ENCODE assay signal across 1 cellular context in the genomic region with DNA sequence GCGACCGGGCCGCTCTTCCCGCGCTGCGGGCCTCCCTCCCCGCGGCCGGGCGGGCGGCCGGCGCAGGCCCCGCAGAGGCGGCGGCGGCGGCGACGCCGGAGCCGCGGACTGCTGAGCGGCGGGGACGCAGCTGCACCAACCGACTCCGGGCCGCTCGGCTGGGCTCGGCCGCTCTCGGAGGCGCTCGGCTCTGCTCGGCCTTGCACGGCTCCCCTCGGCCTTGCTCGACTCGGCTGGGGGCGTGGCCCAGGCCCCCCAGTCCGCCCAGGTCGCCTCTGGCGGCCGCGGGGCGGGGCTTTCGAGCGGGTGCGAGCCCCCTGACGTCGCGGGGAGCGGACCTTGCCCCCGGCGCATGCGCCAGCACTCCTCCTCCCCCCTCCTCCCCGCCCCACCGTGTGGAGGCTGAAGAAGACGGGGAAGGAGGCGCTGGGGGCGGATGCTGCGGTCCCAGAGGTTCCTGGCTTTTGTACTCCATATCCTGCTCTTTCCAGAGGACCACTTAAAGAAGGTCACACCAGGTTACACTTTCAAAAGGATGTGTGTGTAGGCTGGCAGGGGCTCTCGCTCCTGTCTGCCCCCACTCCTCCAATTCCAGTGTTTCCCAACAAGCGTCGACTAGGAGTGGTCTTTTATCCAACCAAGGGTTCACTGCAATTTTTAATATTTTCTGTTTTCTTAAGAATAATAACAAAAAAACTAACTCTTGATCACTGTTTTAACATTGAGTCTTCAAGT.
TF ChIP-seq lines count a peak whose summit lies in the region.

A gene with protein sequence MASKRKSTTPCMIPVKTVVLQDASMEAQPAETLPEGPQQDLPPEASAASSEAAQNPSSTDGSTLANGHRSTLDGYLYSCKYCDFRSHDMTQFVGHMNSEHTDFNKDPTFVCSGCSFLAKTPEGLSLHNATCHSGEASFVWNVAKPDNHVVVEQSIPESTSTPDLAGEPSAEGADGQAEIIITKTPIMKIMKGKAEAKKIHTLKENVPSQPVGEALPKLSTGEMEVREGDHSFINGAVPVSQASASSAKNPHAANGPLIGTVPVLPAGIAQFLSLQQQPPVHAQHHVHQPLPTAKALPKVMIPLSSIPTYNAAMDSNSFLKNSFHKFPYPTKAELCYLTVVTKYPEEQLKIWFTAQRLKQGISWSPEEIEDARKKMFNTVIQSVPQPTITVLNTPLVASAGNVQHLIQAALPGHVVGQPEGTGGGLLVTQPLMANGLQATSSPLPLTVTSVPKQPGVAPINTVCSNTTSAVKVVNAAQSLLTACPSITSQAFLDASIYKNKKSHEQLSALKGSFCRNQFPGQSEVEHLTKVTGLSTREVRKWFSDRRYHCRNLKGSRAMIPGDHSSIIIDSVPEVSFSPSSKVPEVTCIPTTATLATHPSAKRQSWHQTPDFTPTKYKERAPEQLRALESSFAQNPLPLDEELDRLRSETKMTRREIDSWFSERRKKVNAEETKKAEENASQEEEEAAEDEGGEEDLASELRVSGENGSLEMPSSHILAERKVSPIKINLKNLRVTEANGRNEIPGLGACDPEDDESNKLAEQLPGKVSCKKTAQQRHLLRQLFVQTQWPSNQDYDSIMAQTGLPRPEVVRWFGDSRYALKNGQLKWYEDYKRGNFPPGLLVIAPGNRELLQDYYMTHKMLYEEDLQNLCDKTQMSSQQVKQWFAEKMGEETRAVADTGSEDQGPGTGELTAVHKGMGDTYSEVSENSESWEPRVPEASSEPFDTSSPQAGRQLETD (minus strand): TSS at position 196 of the 735 bp plus-strand sequence. CDS start 112,815 bp downstream, outside the sequence.

TF ChIP-seq in HepG2, 621 proteins besides CTCF, POLR2A, EP300 and RAD21 (continued from another document and continues in another):
- TF ChIP-seq, protein P1, sequence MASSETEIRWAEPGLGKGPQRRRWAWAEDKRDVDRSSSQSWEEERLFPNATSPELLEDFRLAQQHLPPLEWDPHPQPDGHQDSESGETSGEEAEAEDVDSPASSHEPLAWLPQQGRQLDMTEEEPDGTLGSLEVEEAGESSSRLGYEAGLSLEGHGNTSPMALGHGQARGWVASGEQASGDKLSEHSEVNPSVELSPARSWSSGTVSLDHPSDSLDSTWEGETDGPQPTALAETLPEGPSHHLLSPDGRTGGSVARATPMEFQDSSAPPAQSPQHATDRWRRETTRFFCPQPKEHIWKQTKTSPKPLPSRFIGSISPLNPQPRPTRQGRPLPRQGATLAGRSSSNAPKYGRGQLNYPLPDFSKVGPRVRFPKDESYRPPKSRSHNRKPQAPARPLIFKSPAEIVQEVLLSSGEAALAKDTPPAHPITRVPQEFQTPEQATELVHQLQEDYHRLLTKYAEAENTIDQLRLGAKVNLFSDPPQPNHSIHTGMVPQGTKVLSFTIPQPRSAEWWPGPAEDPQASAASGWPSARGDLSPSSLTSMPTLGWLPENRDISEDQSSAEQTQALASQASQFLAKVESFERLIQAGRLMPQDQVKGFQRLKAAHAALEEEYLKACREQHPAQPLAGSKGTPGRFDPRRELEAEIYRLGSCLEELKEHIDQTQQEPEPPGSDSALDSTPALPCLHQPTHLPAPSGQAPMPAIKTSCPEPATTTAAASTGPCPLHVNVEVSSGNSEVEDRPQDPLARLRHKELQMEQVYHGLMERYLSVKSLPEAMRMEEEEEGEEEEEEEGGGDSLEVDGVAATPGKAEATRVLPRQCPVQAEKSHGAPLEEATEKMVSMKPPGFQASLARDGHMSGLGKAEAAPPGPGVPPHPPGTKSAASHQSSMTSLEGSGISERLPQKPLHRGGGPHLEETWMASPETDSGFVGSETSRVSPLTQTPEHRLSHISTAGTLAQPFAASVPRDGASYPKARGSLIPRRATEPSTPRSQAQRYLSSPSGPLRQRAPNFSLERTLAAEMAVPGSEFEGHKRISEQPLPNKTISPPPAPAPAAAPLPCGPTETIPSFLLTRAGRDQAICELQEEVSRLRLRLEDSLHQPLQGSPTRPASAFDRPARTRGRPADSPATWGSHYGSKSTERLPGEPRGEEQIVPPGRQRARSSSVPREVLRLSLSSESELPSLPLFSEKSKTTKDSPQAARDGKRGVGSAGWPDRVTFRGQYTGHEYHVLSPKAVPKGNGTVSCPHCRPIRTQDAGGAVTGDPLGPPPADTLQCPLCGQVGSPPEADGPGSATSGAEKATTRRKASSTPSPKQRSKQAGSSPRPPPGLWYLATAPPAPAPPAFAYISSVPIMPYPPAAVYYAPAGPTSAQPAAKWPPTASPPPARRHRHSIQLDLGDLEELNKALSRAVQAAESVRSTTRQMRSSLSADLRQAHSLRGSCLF (CRISPR knock-in tag; IDR thresholded peaks at IDR 0.05; ENCODE audit: borderline replicate concordance), result no peak
- TF ChIP-seq ZNF644 (CRISPR knock-in tag; IDR thresholded peaks at IDR 0.05; ENCODE audit: low read depth) (no peak), ZNF20 (CRISPR knock-in tag; IDR thresholded peaks at IDR 0.05) (no peak), NBN (conservative IDR thresholded peaks at IDR 0.05) (no peak), ZNF660 (CRISPR knock-in tag; IDR thresholded peaks at IDR 0.05; ENCODE audit: borderline replicate concordance, low read depth) (no peak), ZNF124 (CRISPR knock-in tag; IDR thresholded peaks at IDR 0.05) (peak; percentile 71; the same call in 1 of the 2 replicates), SIN3B (IDR thresholded peaks at IDR 0.05; ENCODE audit: low read length) (no peak), ZNF577 (CRISPR knock-in tag; IDR thresholded peaks at IDR 0.05; ENCODE audit: borderline replicate concordance, low read depth) (no peak), HDAC1 (CRISPR knock-in tag; IDR thresholded peaks at IDR 0.05) (peak; percentile 29; the same call in 1 of the 2 replicates), SMC3 (IDR thresholded peaks at IDR 0.05; ENCODE audit: low read length) (no peak), SALL1 (CRISPR knock-in tag; IDR thresholded peaks at IDR 0.05) (peak; percentile 77), SRSF9 (IDR thresholded peaks at IDR 0.05; ENCODE audit: borderline replicate concordance, insufficient read depth, low read depth, low read length, poor library complexity, severe bottlenecking) (no peak), CC2D1A (CRISPR knock-in tag; IDR thresholded peaks at IDR 0.05) (no peak), ZFP62 (CRISPR knock-in tag; IDR thresholded peaks at IDR 0.05) (no peak), ZFX (CRISPR knock-in tag; IDR thresholded peaks at IDR 0.05; ENCODE audit: low read depth) (no peak), ZNF629 (CRISPR knock-in tag; conservative IDR thresholded peaks at IDR 0.05) (no peak), ZNF136 (CRISPR knock-in tag; IDR thresholded peaks at IDR 0.05; ENCODE audit: low read depth) (0 out of 2 replicates have a peak, but pooled peaks have one; percentile 19), SIN3A (IDR thresholded peaks at IDR 0.05; ENCODE audit: borderline replicate concordance, low read depth, low read length) (no peak; the same call in 1 of the 2 replicates), ZNF550 (CRISPR knock-in tag; IDR thresholded peaks at IDR 0.05; ENCODE audit: borderline replicate concordance) (no peak)
- TF ChIP-seq, protein P2, sequence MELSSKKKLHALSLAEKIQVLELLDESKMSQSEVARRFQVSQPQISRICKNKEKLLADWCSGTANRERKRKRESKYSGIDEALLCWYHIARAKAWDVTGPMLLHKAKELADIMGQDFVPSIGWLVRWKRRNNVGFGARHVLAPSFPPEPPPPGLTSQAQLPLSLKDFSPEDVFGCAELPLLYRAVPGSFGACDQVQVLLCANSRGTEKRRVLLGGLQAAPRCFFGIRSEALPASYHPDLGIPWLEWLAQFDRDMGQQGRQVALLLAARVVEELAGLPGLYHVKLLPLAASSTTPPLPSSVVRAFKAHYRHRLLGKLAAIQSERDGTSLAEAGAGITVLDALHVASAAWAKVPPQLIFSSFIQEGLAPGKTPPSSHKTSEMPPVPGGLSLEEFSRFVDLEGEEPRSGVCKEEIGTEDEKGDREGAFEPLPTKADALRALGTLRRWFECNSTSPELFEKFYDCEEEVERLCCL (CRISPR knock-in tag; IDR thresholded peaks at IDR 0.05; ENCODE audit: borderline replicate concordance), result no peak
- TF ChIP-seq, protein P3, sequence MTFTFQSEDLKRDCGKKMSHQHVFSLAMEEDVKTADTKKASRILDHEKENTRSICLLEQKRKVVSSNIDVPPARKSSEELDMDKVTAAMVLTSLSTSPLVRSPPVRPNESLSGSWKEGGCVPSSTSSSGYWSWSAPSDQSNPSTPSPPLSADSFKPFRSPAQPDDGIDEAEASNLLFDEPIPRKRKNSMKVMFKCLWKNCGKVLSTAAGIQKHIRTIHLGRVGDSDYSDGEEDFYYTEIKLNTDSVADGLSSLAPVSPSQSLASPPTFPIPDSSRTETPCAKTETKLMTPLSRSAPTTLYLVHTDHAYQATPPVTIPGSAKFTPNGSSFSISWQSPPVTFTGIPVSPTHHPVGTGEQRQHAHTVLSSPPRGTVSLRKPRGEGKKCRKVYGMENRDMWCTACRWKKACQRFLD (CRISPR knock-in tag; IDR thresholded peaks at IDR 0.05; ENCODE audit: borderline replicate concordance), result no peak
- TF ChIP-seq, protein P4, sequence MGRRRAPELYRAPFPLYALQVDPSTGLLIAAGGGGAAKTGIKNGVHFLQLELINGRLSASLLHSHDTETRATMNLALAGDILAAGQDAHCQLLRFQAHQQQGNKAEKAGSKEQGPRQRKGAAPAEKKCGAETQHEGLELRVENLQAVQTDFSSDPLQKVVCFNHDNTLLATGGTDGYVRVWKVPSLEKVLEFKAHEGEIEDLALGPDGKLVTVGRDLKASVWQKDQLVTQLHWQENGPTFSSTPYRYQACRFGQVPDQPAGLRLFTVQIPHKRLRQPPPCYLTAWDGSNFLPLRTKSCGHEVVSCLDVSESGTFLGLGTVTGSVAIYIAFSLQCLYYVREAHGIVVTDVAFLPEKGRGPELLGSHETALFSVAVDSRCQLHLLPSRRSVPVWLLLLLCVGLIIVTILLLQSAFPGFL (CRISPR knock-in tag; IDR thresholded peaks at IDR 0.05), result no peak
- TF ChIP-seq, protein P5, sequence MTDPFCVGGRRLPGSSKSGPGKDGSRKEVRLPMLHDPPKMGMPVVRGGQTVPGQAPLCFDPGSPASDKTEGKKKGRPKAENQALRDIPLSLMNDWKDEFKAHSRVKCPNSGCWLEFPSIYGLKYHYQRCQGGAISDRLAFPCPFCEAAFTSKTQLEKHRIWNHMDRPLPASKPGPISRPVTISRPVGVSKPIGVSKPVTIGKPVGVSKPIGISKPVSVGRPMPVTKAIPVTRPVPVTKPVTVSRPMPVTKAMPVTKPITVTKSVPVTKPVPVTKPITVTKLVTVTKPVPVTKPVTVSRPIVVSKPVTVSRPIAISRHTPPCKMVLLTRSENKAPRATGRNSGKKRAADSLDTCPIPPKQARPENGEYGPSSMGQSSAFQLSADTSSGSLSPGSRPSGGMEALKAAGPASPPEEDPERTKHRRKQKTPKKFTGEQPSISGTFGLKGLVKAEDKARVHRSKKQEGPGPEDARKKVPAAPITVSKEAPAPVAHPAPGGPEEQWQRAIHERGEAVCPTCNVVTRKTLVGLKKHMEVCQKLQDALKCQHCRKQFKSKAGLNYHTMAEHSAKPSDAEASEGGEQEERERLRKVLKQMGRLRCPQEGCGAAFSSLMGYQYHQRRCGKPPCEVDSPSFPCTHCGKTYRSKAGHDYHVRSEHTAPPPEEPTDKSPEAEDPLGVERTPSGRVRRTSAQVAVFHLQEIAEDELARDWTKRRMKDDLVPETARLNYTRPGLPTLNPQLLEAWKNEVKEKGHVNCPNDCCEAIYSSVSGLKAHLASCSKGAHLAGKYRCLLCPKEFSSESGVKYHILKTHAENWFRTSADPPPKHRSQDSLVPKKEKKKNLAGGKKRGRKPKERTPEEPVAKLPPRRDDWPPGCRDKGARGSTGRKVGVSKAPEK (CRISPR knock-in tag; IDR thresholded peaks at IDR 0.05; ENCODE audit: borderline replicate concordance), result no peak
- TF ChIP-seq, protein P6, sequence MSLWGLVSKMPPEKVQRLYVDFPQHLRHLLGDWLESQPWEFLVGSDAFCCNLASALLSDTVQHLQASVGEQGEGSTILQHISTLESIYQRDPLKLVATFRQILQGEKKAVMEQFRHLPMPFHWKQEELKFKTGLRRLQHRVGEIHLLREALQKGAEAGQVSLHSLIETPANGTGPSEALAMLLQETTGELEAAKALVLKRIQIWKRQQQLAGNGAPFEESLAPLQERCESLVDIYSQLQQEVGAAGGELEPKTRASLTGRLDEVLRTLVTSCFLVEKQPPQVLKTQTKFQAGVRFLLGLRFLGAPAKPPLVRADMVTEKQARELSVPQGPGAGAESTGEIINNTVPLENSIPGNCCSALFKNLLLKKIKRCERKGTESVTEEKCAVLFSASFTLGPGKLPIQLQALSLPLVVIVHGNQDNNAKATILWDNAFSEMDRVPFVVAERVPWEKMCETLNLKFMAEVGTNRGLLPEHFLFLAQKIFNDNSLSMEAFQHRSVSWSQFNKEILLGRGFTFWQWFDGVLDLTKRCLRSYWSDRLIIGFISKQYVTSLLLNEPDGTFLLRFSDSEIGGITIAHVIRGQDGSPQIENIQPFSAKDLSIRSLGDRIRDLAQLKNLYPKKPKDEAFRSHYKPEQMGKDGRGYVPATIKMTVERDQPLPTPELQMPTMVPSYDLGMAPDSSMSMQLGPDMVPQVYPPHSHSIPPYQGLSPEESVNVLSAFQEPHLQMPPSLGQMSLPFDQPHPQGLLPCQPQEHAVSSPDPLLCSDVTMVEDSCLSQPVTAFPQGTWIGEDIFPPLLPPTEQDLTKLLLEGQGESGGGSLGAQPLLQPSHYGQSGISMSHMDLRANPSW (CRISPR knock-in tag; IDR thresholded peaks at IDR 0.05; ENCODE audit: borderline replicate concordance), result peak; percentile 77; the same call in 1 of the 2 replicates
- TF ChIP-seq, protein P7, sequence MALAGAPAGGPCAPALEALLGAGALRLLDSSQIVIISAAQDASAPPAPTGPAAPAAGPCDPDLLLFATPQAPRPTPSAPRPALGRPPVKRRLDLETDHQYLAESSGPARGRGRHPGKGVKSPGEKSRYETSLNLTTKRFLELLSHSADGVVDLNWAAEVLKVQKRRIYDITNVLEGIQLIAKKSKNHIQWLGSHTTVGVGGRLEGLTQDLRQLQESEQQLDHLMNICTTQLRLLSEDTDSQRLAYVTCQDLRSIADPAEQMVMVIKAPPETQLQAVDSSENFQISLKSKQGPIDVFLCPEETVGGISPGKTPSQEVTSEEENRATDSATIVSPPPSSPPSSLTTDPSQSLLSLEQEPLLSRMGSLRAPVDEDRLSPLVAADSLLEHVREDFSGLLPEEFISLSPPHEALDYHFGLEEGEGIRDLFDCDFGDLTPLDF (CRISPR knock-in tag; IDR thresholded peaks at IDR 0.05), result no peak
- TF ChIP-seq, protein P8, sequence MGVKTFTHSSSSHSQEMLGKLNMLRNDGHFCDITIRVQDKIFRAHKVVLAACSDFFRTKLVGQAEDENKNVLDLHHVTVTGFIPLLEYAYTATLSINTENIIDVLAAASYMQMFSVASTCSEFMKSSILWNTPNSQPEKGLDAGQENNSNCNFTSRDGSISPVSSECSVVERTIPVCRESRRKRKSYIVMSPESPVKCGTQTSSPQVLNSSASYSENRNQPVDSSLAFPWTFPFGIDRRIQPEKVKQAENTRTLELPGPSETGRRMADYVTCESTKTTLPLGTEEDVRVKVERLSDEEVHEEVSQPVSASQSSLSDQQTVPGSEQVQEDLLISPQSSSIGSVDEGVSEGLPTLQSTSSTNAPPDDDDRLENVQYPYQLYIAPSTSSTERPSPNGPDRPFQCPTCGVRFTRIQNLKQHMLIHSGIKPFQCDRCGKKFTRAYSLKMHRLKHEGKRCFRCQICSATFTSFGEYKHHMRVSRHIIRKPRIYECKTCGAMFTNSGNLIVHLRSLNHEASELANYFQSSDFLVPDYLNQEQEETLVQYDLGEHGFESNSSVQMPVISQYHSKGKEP (CRISPR knock-in tag; IDR thresholded peaks at IDR 0.05), result no peak
- TF ChIP-seq, protein P9, sequence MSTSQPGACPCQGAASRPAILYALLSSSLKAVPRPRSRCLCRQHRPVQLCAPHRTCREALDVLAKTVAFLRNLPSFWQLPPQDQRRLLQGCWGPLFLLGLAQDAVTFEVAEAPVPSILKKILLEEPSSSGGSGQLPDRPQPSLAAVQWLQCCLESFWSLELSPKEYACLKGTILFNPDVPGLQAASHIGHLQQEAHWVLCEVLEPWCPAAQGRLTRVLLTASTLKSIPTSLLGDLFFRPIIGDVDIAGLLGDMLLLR (CRISPR knock-in tag; IDR thresholded peaks at IDR 0.05), result 0 out of 2 replicates have a peak, but pooled peaks have one; percentile 78
